ENCODE assay signal across 8 cellular contexts in the genomic region with DNA sequence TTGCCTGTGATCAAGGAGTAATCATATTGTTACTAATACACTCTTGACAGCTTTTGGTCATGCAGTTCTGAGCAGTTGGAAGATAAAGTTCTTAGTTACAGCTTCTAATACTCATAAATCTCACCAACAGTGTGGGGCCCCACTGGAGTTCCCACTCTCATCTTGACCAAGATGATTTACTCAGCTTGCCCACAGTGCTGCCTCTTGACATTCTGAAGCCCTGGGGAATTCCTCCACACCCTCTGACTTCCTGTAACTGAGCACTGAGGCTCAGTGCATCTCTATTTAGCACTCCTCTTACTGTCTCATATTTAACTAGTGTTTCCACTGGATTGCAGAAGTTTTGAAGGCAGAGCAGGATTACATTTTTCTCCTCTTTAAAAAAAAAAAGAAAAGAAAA. TPM values are rescaled to one million over a fixed set of nuclear protein-coding genes. Genes with fewer than 3 reads are reported as not detected.
DNase-seq lines count a peak whose midpoint lies in the region; ATAC-seq and TF ChIP-seq lines count a peak whose summit lies in the region.

No MANE protein-coding gene starts in this region.

- no peak overlapping the region for H3K14ac ChIP-seq in trophoblast cell (ENCODE audit: low read length)

- CTCF ChIA-PET in CD8-positive, alpha-beta T cell (lab: Charles Lee), result interaction anchor here (0.7 to 1.2 kb wide), 2 partner anchors 18 to 26 kb away, joined by 3 to 5 read pairs; no protein-coding TSS in a partner anchor

- H4K91ac ChIP-seq in trophoblast cell (ENCODE audit: low read depth, low read length), result no peak overlapping the region

- POLR2A ChIA-PET in CD8-positive, alpha-beta T cell (lab: Charles Lee), result interaction anchor here (1.0 to 3.4 kb wide), 2 partner anchors 9 to 30 kb away, joined by 5 to 16 read pairs; partner anchors contain the start of gene TMF1

- H3K4me3 ChIP-seq in CD8-positive, alpha-beta T cell (ENCODE audit: low read depth, low read length), result peak overlapping the region; percentile 28
- H3K4me3 ChIP-seq in WERI-Rb-1 (ENCODE audit: low read depth, low read length) (no peak overlapping the region), trophoblast cell (ENCODE audit: low read depth, low read length) (no peak overlapping the region)

- no peaks in the 10 kb centered on the region for H3K9me3 ChIP-seq in CD8-positive, alpha-beta T cell (ENCODE audit: low read length)
- no peaks in the 10 kb centered on the region for H3K9me3 ChIP-seq in WERI-Rb-1 (ENCODE audit: severe bottlenecking)
- H3K9me3 ChIP-seq in trophoblast cell (ENCODE audit: insufficient read depth, low read depth, low read length), result no peaks in the 10 kb centered on the region

- H2BK5ac ChIP-seq in trophoblast cell (ENCODE audit: low read depth, low read length, poor library complexity), result no peak overlapping the region

- no peak overlapping the region for H2BK120ac ChIP-seq in trophoblast cell (ENCODE audit: insufficient read depth, low read length, poor library complexity)

- peaks cover 60% of the 10 kb centered on the region for H3K4me1 ChIP-seq in CD8-positive, alpha-beta T cell (ENCODE audit: insufficient read depth, low read length)
- peaks cover 11 to 26% of the 10 kb centered on the region in 2 experiments for H3K4me1 ChIP-seq in trophoblast cell (ENCODE audit: control insufficient read depth in 1 of 2, insufficient read depth in 2 of 2, low read length in 2 of 2)

- H3K79me2 ChIP-seq in trophoblast cell (ENCODE audit: control insufficient read depth, insufficient read depth, low read length, poor library complexity), result peaks cover 11% of the 10 kb centered on the region

- no peaks in the 10 kb centered on the region for H3K9me3 Mint-ChIP-seq in CD8-positive, alpha-beta T cell
- no peaks in the 10 kb centered on the region for H3K9me3 Mint-ChIP-seq in chondrocyte (ENCODE audit: low read depth)

- H3K4me3 Mint-ChIP-seq in CD8-positive, alpha-beta T cell, result peak overlapping the region; percentile 57
- peak overlapping the region; percentile 49 for H3K4me3 Mint-ChIP-seq in chondrocyte (ENCODE audit: unreplicated experiment)

- no peak overlapping the region for H3K23ac ChIP-seq in trophoblast cell (ENCODE audit: low read length)

- H3K9ac ChIP-seq in trophoblast cell (ENCODE audit: low read length), result no peak overlapping the region

- peak in 5 of 7 experiments; percentile 42 to 67 (median 59) for DNase-seq in CD8-positive, alpha-beta T cell
- DNase-seq in WERI-Rb-1 (peak; percentile 42), chondrocyte (ENCODE audit: low spot score) (no peak), trophoblast cell (peak; percentile 42 to 52), NCI-H2081 (lab: John Stamatoyannopoulos, UW) (no peak)

- peaks cover 22% of the 10 kb centered on the region for H3K36me3 Mint-ChIP-seq in CD8-positive, alpha-beta T cell
- no peaks in the 10 kb centered on the region for H3K36me3 Mint-ChIP-seq in chondrocyte (ENCODE audit: low read depth)

- ATAC-seq in CD8-positive, alpha-beta T cell, result peak; percentile 19
- ATAC-seq in GM19455 (IDR thresholded peaks at IDR 0.05; ENCODE audit: unreplicated experiment) (peak; percentile 42), HG03565 (IDR thresholded peaks at IDR 0.05; ENCODE audit: unreplicated experiment) (peak; percentile 62), esophagus mucosa (no peak)

- H2AK5ac ChIP-seq in trophoblast cell (ENCODE audit: low read length), result no peak overlapping the region

- H4K8ac ChIP-seq in trophoblast cell (ENCODE audit: low read depth, low read length), result no peak overlapping the region

- H3K4me1 Mint-ChIP-seq in CD8-positive, alpha-beta T cell (ENCODE audit: low read depth), result peaks cover 69% of the 10 kb centered on the region
- peaks cover 78% of the 10 kb centered on the region for H3K4me1 Mint-ChIP-seq in chondrocyte (ENCODE audit: low read depth)

- no peak overlapping the region for H2BK12ac ChIP-seq in trophoblast cell (ENCODE audit: low read length)

- intact Hi-C loops in CD8-positive, alpha-beta T cell (cut with DNase I, micrococcal nuclease), result loop anchor here (5.0 to 10.0 kb wide), 3 partner anchors 71 to 1428 kb away; partner anchors contain the start of genes EOGT (in 2 of the 2) and SUCLG2 (in 1 of the 2)

- no peak overlapping the region for H3K4me2 ChIP-seq in trophoblast cell (ENCODE audit: low read length)

- H3K27me3 ChIP-seq in CD8-positive, alpha-beta T cell (ENCODE audit: insufficient read depth, low read length), result no peaks in the 10 kb centered on the region
- H3K27me3 ChIP-seq in WERI-Rb-1 (ENCODE audit: insufficient read depth, low read depth, severe bottlenecking) (no peaks in the 10 kb centered on the region), trophoblast cell (ENCODE audit: insufficient read depth, low read length) (no peaks in the 10 kb centered on the region)

- peak overlapping the region; percentile 93 for H3K27ac Mint-ChIP-seq in CD8-positive, alpha-beta T cell
- peak overlapping the region; percentile 95 for H3K27ac Mint-ChIP-seq in chondrocyte (ENCODE audit: unreplicated experiment)

- H3K79me1 ChIP-seq in trophoblast cell (ENCODE audit: low read length), result peaks cover 20% of the 10 kb centered on the region

- H3K36me3 ChIP-seq in CD8-positive, alpha-beta T cell (ENCODE audit: insufficient read depth, low read length), result no peaks in the 10 kb centered on the region
- no peaks in the 10 kb centered on the region for H3K36me3 ChIP-seq in WERI-Rb-1
- H3K36me3 ChIP-seq in trophoblast cell (ENCODE audit: control insufficient read depth in 1 of 2, insufficient read depth in 2 of 2, low read length in 2 of 2), result peaks cover 0 to 2% of the 10 kb centered on the region in 2 experiments

- peak overlapping the region; percentile 56 for H3K27ac ChIP-seq in CD8-positive, alpha-beta T cell (ENCODE audit: low read depth, low read length)
- H3K27ac ChIP-seq in WERI-Rb-1, result no peak overlapping the region
- H3K27ac ChIP-seq in trophoblast cell (ENCODE audit: low read depth, low read length), result no peak overlapping the region

- H2AFZ ChIP-seq in trophoblast cell (ENCODE audit: insufficient read depth, low read length, poor library complexity), result no peak overlapping the region

- H3K27me3 Mint-ChIP-seq in CD8-positive, alpha-beta T cell (ENCODE audit: low read depth), result no peaks in the 10 kb centered on the region
- no peaks in the 10 kb centered on the region for H3K27me3 Mint-ChIP-seq in chondrocyte (ENCODE audit: low read depth)

- H3K18ac ChIP-seq in trophoblast cell (ENCODE audit: low read length), result no peak overlapping the region

- TF ChIP-seq CTCF in CD8-positive, alpha-beta T cell (IDR thresholded peaks at IDR 0.05), result no peak
- TF ChIP-seq CTCF in WERI-Rb-1 (IDR thresholded peaks at IDR 0.05; ENCODE audit: low read depth, low read length), result no peak
- TF ChIP-seq CTCF in chondrocyte (IDR thresholded peaks at IDR 0.05), result no peak

- H3K4ac ChIP-seq in trophoblast cell (ENCODE audit: low read depth, low read length), result no peak overlapping the region

- no peak overlapping the region for H4K12ac ChIP-seq in trophoblast cell (ENCODE audit: low read depth, low read length)

RNA-seq across cellular contexts. Expression of gene ARL6IP5, which starts 1.9 kb away (rescaled TPM):
- 10 to 100 TPM; 44.8 to 52.9 TPM for total RNA-seq in CD8-positive, alpha-beta T cell
- total RNA-seq in chondrocyte (118 to 121 TPM (median 120 TPM) in 3 replicates), esophagus mucosa (36.4 TPM)
- polyA plus RNA-seq in trophoblast cell (2013), result 80.1 and 84.4 TPM in 2 replicates

RNA-seq across cellular contexts. Expression of gene UBA3, which starts 2.6 kb away (rescaled TPM):
- total RNA-seq in CD8-positive, alpha-beta T cell, result 10 to 100 TPM; 35.0 to 43.5 TPM
- 58.3 to 70.7 TPM (median 63.1 TPM) in 3 replicates for total RNA-seq in chondrocyte
- 52.4 and 52.8 TPM in 2 replicates for polyA plus RNA-seq in trophoblast cell (2013)
- 47.8 TPM for total RNA-seq in esophagus mucosa

RNA-seq across cellular contexts. Expression of gene TMF1, which starts 30.7 kb away (rescaled TPM):
- 100 to 1,000 TPM in 1 of 2 experiments, 10 to 100 TPM in 1; 97.9 to 103 TPM for total RNA-seq in CD8-positive, alpha-beta T cell
- total RNA-seq in chondrocyte, result 37.7 to 53.3 TPM (median 40.4 TPM) in 3 replicates
- polyA plus RNA-seq in trophoblast cell (2013), result 37.6 and 38.3 TPM in 2 replicates
- total RNA-seq in esophagus mucosa, result 16.0 TPM

RNA-seq across cellular contexts. Expression of gene LMOD3, which starts 39.6 kb away (rescaled TPM):
- total RNA-seq in CD8-positive, alpha-beta T cell, result not detected
- total RNA-seq in chondrocyte (not detected in 3 replicates), esophagus mucosa (not detected)
- 0.01 TPM in 1 of 2 replicates, not detected in the other for polyA plus RNA-seq in trophoblast cell (2013)

Comparison
In these comparisons a context has a peak if more than half of its experiments do, and no peak if none do; other contexts are left out.
1. DNase-seq: peak in CD8-positive, alpha-beta T cell (5 of 7), WERI-Rb-1 (single experiment) and trophoblast cell (2 of 2); none in chondrocyte (single experiment) and NCI-H2081 (0 of 2).